Comparison of ENCODE assay signal across 29 cellular contexts in the genomic region with DNA sequence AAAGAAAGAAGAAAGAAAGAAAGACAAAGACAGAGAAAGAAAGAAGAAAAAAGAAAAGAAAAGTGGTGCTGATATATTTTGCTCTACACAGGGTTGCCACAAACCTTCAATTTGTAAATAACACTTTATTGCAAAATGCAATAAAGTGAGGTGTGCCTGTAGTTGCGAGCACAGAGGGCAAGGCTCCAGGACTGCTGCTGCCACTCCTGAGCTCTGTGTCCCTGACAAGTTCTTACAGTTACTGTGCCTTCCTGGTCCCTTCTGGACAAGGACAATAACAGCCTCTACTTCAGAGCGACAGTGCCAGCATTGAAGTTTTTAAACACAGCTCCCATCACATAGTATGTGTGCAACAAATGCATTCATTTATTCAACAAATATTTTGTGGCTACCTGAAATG.
"Had no signal": no experiment of that assay in that cellular context is flagged by ENCODE, and none has a peak within 500 bp of the region (broad histone marks: within the 10 kb centered on the region; RNA-seq: fewer than 3 reads in every experiment).

No MANE protein-coding gene starts in this region.

- DNase-seq: activated CD4-positive, alpha-beta T cell treated with anti-CD3 and anti-CD28 coated beads for 1 hour; activated CD4-positive, alpha-beta T cell treated with anti-CD3 and anti-CD28 coated beads for 48 hours; activated CD4-positive, CD25-positive, alpha-beta regulatory T cell; activated CD8-positive, alpha-beta T cell treated with anti-CD3 and anti-CD28 coated beads for 36 hours; activated gamma-delta T cell treated with Interleukin-2 at 50 U/mL for 16 hours; activated naive CD4-positive, alpha-beta T cell treated with anti-CD3 and anti-CD28 coated beads, Interleukin-2, amount 50 U/mL, for 16 hours; activated naive CD8-positive, alpha-beta T cell treated with anti-CD3 and anti-CD28 coated beads for 36 hours; activated T-cell treated with anti-CD3 and anti-CD28 coated beads, Interleukin-2, amount 50 U/mL, for 1 hour; amniotic stem cell; aorta; brain microvascular endothelial cell; central memory CD4-positive, alpha-beta T cell; Karpas-422; KBM-7; NCI-H1048; NCI-H1105 treated with DMSO at 0.1 percent for 48 hours; NCI-H1436 treated with DMSO at 0.1 percent for 48 hours; NCI-H1694 treated with DMSO at 0.1 percent for 48 hours; NCI-H345; NCI-H524 treated with DMSO at 0.1 percent for 48 hours; NCI-H748 treated with DMSO at 0.1 percent for 48 hours; NK-92 treated with Interleukin-12 subunit alpha and Interleukin-12 subunit beta, amount 100 ng/mL, for 24 hours; SHP77; T1000; WERI-Rb-1 had no signal

- H3K36me3 Mint-ChIP-seq: activated naive CD8-positive, alpha-beta T cell treated with anti-CD3 and anti-CD28 coated beads for 36 hours; IgD-negative memory B cell had no signal

- H3K4me3 Mint-ChIP-seq: activated CD8-positive, alpha-beta T cell treated with anti-CD3 and anti-CD28 coated beads for 36 hours; activated naive CD8-positive, alpha-beta T cell treated with anti-CD3 and anti-CD28 coated beads for 36 hours; activated T-helper 1 cell treated with anti-CD3 and anti-CD28 coated beads, Interleukin-12 subunit alpha, Interleukin-12 subunit beta, Interleukin-2, Interleukin-4 antibody, amounts not matched to agents 30 ng/mL and 10 ng/mL and 1 ng/mL, durations not matched to agents 14 hours and 24 hours and 36 hours; IgD-negative memory B cell had no signal

- H3K4me3 ChIP-seq: SK-N-MC had no signal

- H3K27me3 ChIP-seq: brain microvascular endothelial cell, SJCRH30 had no signal

- H3K27ac ChIP-seq: brain microvascular endothelial cell, SJCRH30, SK-N-MC, WERI-Rb-1 had no signal

- H3K27ac Mint-ChIP-seq: activated CD8-positive, alpha-beta T cell treated with anti-CD3 and anti-CD28 coated beads for 36 hours; activated naive CD8-positive, alpha-beta T cell treated with anti-CD3 and anti-CD28 coated beads for 36 hours; activated T-helper 1 cell treated with anti-CD3 and anti-CD28 coated beads, Interleukin-12 subunit alpha, Interleukin-12 subunit beta, Interleukin-2, Interleukin-4 antibody, amounts not matched to agents 30 ng/mL and 10 ng/mL and 1 ng/mL, durations not matched to agents 14 hours and 24 hours and 36 hours; IgD-negative memory B cell had no signal

- H3K27me3 Mint-ChIP-seq: activated naive CD8-positive, alpha-beta T cell treated with anti-CD3 and anti-CD28 coated beads for 36 hours had no signal

- H3K9me3 Mint-ChIP-seq: activated T-helper 1 cell treated with anti-CD3 and anti-CD28 coated beads, Interleukin-12 subunit alpha, Interleukin-12 subunit beta, Interleukin-2, Interleukin-4 antibody, amounts not matched to agents 30 ng/mL and 10 ng/mL and 1 ng/mL, durations not matched to agents 14 hours and 24 hours and 36 hours had no signal

- H3K36me3 ChIP-seq: brain microvascular endothelial cell, SJCRH30, WERI-Rb-1 had no signal

- H3K4me1 Mint-ChIP-seq: IgD-negative memory B cell had no signal
